ENCODE assay signal across 8 cellular contexts in the genomic region with DNA sequence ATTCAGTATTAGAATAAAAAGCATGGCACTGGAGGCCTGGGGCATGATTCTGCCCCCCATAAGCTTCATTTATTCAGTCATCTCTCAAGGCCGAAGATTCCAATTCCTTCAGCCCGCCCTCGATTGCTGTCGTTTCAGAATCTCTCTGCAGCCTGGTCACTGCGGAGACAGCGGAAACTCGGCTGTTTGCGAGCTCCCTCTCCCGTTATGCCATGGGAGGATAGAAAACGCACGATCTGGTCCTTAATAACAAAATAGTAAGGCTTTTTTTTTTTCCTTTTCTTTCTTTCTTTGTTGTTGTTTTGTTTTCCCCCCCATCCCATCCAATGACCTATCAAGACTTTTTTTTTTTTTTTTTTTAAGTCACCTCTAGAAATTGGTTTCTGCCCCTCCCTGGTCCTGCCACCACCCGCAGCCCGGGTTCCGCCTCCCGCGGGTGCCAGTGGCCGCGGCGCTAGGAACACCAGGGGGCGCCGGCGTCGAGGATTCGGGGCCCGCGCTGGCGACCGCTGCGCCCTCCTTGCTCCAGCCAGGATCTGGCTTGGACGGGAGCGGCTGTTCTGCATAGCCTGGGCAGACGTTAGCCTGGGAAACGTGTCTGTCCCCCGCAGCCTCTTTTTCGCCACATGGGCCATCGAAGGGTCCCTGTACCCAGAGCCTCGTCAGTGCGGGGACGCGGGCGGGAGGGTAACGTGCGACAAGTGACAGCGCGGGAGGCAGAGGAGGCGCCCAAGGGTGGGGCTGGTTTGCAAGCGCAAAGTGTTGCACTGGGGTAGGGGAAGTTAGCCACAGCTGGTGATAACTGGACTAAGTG. TPM values are rescaled to one million over a fixed set of nuclear protein-coding genes. Genes with fewer than 3 reads are reported as not detected.
A peak's percentile ranks its signal among the peaks of the same experiment; 100 is the strongest.
DNase-seq lines count a peak whose midpoint lies in the region; ATAC-seq and TF ChIP-seq lines count a peak whose summit lies in the region.

No MANE protein-coding gene starts in this region.

- intact Hi-C loops in lower lobe of right lung (cut with DNase I) = no loop called here

- peaks cover 9 to 33% of the 10 kb centered on the region in 2 donors for H3K27me3 ChIP-seq in duodenal mucosa (ENCODE audit: control insufficient read depth in 1 of 2, insufficient read depth in 2 of 2, low read length in 2 of 2)
- H3K27me3 ChIP-seq in lower lobe of right lung (ENCODE audit: low read depth) = peaks cover 23% of the 10 kb centered on the region

- no peak overlapping the region for H3K9ac ChIP-seq in duodenal mucosa (ENCODE audit: low read depth in 1 of 2, low read length in 2 of 2)

- DNase-seq in AG08395 (ENCODE audit: low spot score) (peak; percentile 88), NCI-H510A treated with DMSO at 0.1 percent for 48 hours (lab: John Stamatoyannopoulos, UW) (peak; percentile 90), lower lobe of right lung (peak; percentile 80)
- peak; percentile 53 to 56 for DNase-seq in activated CD4-positive, alpha-beta T cell treated with anti-CD3 and anti-CD28 coated beads, Interleukin-2, amount 50 U/mL, for 24 hours (ENCODE audit: low read depth in 1 of 2, low spot score in 1 of 2)
- DNase-seq in stimulated activated CD8-positive, alpha-beta memory T cell treated with anti-CD3 and anti-CD28 coated beads, Interleukin-12 subunit alpha, Interleukin-12 subunit beta, amount 100 ng/mL, for 1 hour (ENCODE audit: low read depth) = peak; percentile 27

- H3K9me3 ChIP-seq in duodenal mucosa (ENCODE audit: control insufficient read depth in 1 of 2, low read length in 2 of 2) (no peaks in the 10 kb centered on the region), lower lobe of right lung (no peaks in the 10 kb centered on the region)

- H3K36me3 ChIP-seq in duodenal mucosa (ENCODE audit: control insufficient read depth in 1 of 2, insufficient read depth in 2 of 2, low read length in 2 of 2) (no peaks in the 10 kb centered on the region), lower lobe of right lung (no peaks in the 10 kb centered on the region)

- H3K4me1 ChIP-seq in duodenal mucosa (ENCODE audit: control insufficient read depth in 1 of 2, insufficient read depth in 2 of 2, low read length in 2 of 2) = peaks cover 6% of the 10 kb centered on the region in 2 donors
- H3K4me1 ChIP-seq in lower lobe of right lung = peaks cover 6% of the 10 kb centered on the region

- H3K27ac ChIP-seq in duodenal mucosa (ENCODE audit: low read depth, low read length) = no peak overlapping the region
- no peak overlapping the region for H3K27ac ChIP-seq in lower lobe of right lung

- TF ChIP-seq CTCF in lower lobe of right lung (IDR thresholded peaks at IDR 0.05) = peak; percentile 91

- H3K4me3 ChIP-seq in duodenal mucosa (ENCODE audit: low read depth in 1 of 2, low read length in 2 of 2) (peak overlapping the region; percentile 26 to 61), lower lobe of right lung (peak overlapping the region; percentile 37)

- ATAC-seq in GM19023 (IDR thresholded peaks at IDR 0.05; ENCODE audit: unreplicated experiment) = peak; percentile 93
- peak; percentile 94 for ATAC-seq in HG03342 (IDR thresholded peaks at IDR 0.05; ENCODE audit: unreplicated experiment)
- peak; percentile 94 to 97 for ATAC-seq in lower lobe of right lung

RNA-seq across cellular contexts. Expression of gene CPLX4, which starts 10.0 kb away (rescaled TPM):
- not detected for total RNA-seq in lower lobe of right lung

RNA-seq across cellular contexts. Expression of gene RAX, which starts 35.2 kb away (rescaled TPM):
- not detected for total RNA-seq in lower lobe of right lung

RNA-seq across cellular contexts. Expression of gene LMAN1, which starts 50.7 kb away (rescaled TPM):
- 62.7 TPM for total RNA-seq in lower lobe of right lung

Comparison
In these comparisons a context has a peak if more than half of its experiments do, and no peak if none do; other contexts are left out.
1. DNase-seq: peak in every context shown above with its lines; median percentile 90 in NCI-H510A treated with DMSO at 0.1 percent for 48 hours; 88 in AG08395; 80 in lower lobe of right lung; 54 in activated CD4-positive, alpha-beta T cell treated with anti-CD3 and anti-CD28 coated beads, Interleukin-2, amount 50 U/mL, for 24 hours; 27 in stimulated activated CD8-positive, alpha-beta memory T cell treated with anti-CD3 and anti-CD28 coated beads, Interleukin-12 subunit alpha, Interleukin-12 subunit beta, amount 100 ng/mL, for 1 hour.